Comparison of ENCODE assay signal across 22 cellular contexts in genomic region chr7:130672146-130672545, GRCh38. TPM values are rescaled to one million over a fixed set of nuclear protein-coding genes. Genes with fewer than 3 reads are reported as not detected.
DNase-seq lines count a peak whose midpoint lies in the region; ATAC-seq and TF ChIP-seq lines count a peak whose summit lies in the region.
"Had no signal": no experiment of that assay in that cellular context is flagged by ENCODE, and none has a peak within 500 bp of the region (broad histone marks: within the 10 kb centered on the region; RNA-seq: fewer than 3 reads in every experiment).

No MANE protein-coding gene starts in this region.

- H3K27me3 ChIP-seq in spleen (replicated peaks in 1 of 7), result no peaks in the 10 kb centered on the region
- H3K27me3 ChIP-seq: BLaER1 had no signal

- H3K4me3 ChIP-seq in spleen, result no peak overlapping the region
- H3K4me3 ChIP-seq: BLaER1 had no signal

- ATAC-seq in HG02588 (IDR thresholded peaks at IDR 0.05; ENCODE audit: unreplicated experiment) (no peak), GM19395 (IDR thresholded peaks at IDR 0.05; ENCODE audit: unreplicated experiment) (no peak)

- WGBS in spleen, 5 donors, result 74 to 89% (median 88%) methylated on average over 4 of the region's 4 CpGs

- no peak for TF ChIP-seq CTCF in spleen (IDR thresholded peaks at IDR 0.05 in 8 of 11, conservative IDR thresholded peaks at IDR 0.05 in 3 of 11)

- TF ChIP-seq POLR2A in spleen (IDR thresholded peaks at IDR 0.05), result no peak

- DNase-seq in COLO829 (ENCODE audit: low spot score) (peak; percentile 88), RPMI7951 (ENCODE audit: low read depth) (peak; percentile 8), foreskin melanocyte (peak; percentile 78), spleen (no peak), dermis blood vessel endothelial cell (no peak)
- DNase-seq: 8988T; ACHN; BE2C; C1 segment of cervical spinal cord; Caco-2; Calu3; CD4-positive, alpha-beta memory T cell; CD4-positive, CD25-positive, alpha-beta regulatory T cell; CD8-positive, alpha-beta memory T cell; DMS79 treated with DMSO at 0.1 percent for 48 hours; GF-D8 had no signal

- peak overlapping the region in 5 of 8 donors; percentile 4 to 49 (median 22) for H3K27ac ChIP-seq in spleen
- H3K27ac ChIP-seq: BLaER1 had no signal

- intact Hi-C loops in spleen (cut with DNase I; ENCODE audit: low total_unique reads), result no loop called here

- no peaks in the 10 kb centered on the region for H3K36me3 ChIP-seq in spleen
- H3K36me3 ChIP-seq: BE2C, BLaER1 had no signal

- no peaks in the 10 kb centered on the region for H3K9me3 ChIP-seq in spleen
- H3K9me3 ChIP-seq: BLaER1, Caco-2 had no signal

- H3K4me1 ChIP-seq in spleen, result peaks cover 2 to 23% (median 18%) of the 10 kb centered on the region in 6 donors
- H3K4me1 ChIP-seq: BE2C had no signal

RNA-seq across cellular contexts. Expression of gene COPG2, which starts 3.6 kb away (rescaled TPM):
- 38.9 and 39.3 TPM in 2 replicates for total RNA-seq in RPMI7951 (2014; rRNA removed; shearing (Covaris generic))
- total RNA-seq in spleen (10 to 100 TPM; 13.1 to 25.1 (median 19.4) TPM), dermis blood vessel endothelial cell (16.0 and 22.3 TPM in 2 replicates)
- polyA plus RNA-seq in spleen, result 1 to 10 TPM; 5.8 to 7.8 (median 7.0) TPM

RNA-seq across cellular contexts. Expression of gene TSGA13, which starts 14.2 kb away (rescaled TPM):
- not detected in 2 replicates for total RNA-seq in RPMI7951 (2014; rRNA removed; shearing (Covaris generic))
- total RNA-seq in spleen (not detected), dermis blood vessel endothelial cell (not detected in 2 replicates)
- polyA plus RNA-seq in spleen, result not detected
- total RNA-seq: A673; Caco-2; Calu3; CD4-positive, alpha-beta memory T cell; CD4-positive, CD25-positive, alpha-beta regulatory T cell; CD8-positive, alpha-beta memory T cell had no signal
- polyA plus RNA-seq: AG04450; CD14-positive monocyte; CD4-positive, alpha-beta memory T cell; CD4-positive, CD25-positive, alpha-beta regulatory T cell; CD8-positive, alpha-beta memory T cell had no signal

Comparison
In these comparisons a context has a peak if more than half of its experiments do, and no peak if none do; other contexts are left out.
1. DNase-seq: peak in COLO829 (single experiment), RPMI7951 (single experiment) and foreskin melanocyte (single experiment); none in spleen (single experiment) and dermis blood vessel endothelial cell (single experiment).